In genomic region chr12:131894981-131895639, GRCh38 we compare ENCODE assay signal across 1 cellular context.
TF ChIP-seq lines count a peak whose summit lies in the region.

No MANE protein-coding gene starts in this region.

TF ChIP-seq in GM23338, 12 proteins besides CTCF, POLR2A, EP300 and RAD21 (continued from another document):
- no peak for TF ChIP-seq ZNF462 (CRISPR knock-in tag; IDR thresholded peaks at IDR 0.05)
- TF ChIP-seq ZNF331 (CRISPR knock-in tag; IDR thresholded peaks at IDR 0.05; ENCODE audit: low read depth) = no peak
- TF ChIP-seq CREB1 (CRISPR knock-in tag; IDR thresholded peaks at IDR 0.05; ENCODE audit: low read depth) = no peak
- no peak for TF ChIP-seq POLR2AphosphoS5 (IDR thresholded peaks at IDR 0.05; ENCODE audit: low read depth)
- no peak for TF ChIP-seq EZH2 (IDR thresholded peaks at IDR 0.05; ENCODE audit: low read depth, unreplicated experiment)
- no peak for TF ChIP-seq ETS1 (IDR thresholded peaks at IDR 0.05)
- no peak for TF ChIP-seq STAT1 (IDR thresholded peaks at IDR 0.05; ENCODE audit: unreplicated experiment)
TF ChIP-seq in GM23338: peak in this region for 0.
